Comparison of ENCODE assay signal across 8 cellular contexts in genomic region chr1:54887665-54888071, GRCh38. TPM values are rescaled to one million over a fixed set of nuclear protein-coding genes. Genes with fewer than 3 reads are reported as not detected.
DNase-seq lines count a peak whose midpoint lies in the region; ATAC-seq and TF ChIP-seq lines count a peak whose summit lies in the region.

No MANE protein-coding gene starts in this region.

- peak; percentile 2 for DNase-seq in stimulated activated CD4-positive, alpha-beta T cell treated with anti-CD3 and anti-CD28 coated beads, Interleukin-12 subunit alpha, Interleukin-12 subunit beta, amount 100 ng/mL, for 4 hours
- no peak for DNase-seq in stimulated activated CD4-positive, alpha-beta T cell treated with anti-CD3 and anti-CD28 coated beads, Interleukin-2, amount 100 ng/mL, for 48 hours
- peak; percentile 28 for DNase-seq in RKO (ENCODE audit: low spot score)
- DNase-seq in endothelial cell (ENCODE audit: low spot score): peak; percentile 10
- DNase-seq in T1000 (lab: John Stamatoyannopoulos, UW): no peak

- peak overlapping the region; percentile 91 for H3K4me3 Mint-ChIP-seq in endothelial cell (ENCODE audit: unreplicated experiment)

- peak overlapping the region; percentile 15 for H3K27ac Mint-ChIP-seq in endothelial cell (ENCODE audit: unreplicated experiment)

- H3K4me3 ChIP-seq in mucosa of rectum (ENCODE audit: low read length in 2 of 2): peak overlapping the region; percentile 87 to 91

- peak overlapping the region; percentile 32 to 79 for H3K27ac ChIP-seq in mucosa of rectum (ENCODE audit: low read depth in 2 of 2, low read length in 2 of 2)

- H3K4me1 Mint-ChIP-seq in endothelial cell (ENCODE audit: unreplicated experiment): peaks cover 41% of the 10 kb centered on the region

- peaks cover 14% of the 10 kb centered on the region in 2 donors for H3K4me1 ChIP-seq in mucosa of rectum (ENCODE audit: control insufficient read depth in 2 of 2, insufficient read depth in 2 of 2, low read length in 2 of 2)

- no peaks in the 10 kb centered on the region for H3K9me3 Mint-ChIP-seq in endothelial cell (ENCODE audit: unreplicated experiment)

- peak overlapping the region in 1 of 2 donors; percentile 83 for H3K9ac ChIP-seq in mucosa of rectum (ENCODE audit: low read depth in 1 of 2, low read length in 2 of 2)

- peaks cover 0 to 3% of the 10 kb centered on the region in 2 donors for H3K36me3 ChIP-seq in mucosa of rectum (ENCODE audit: control insufficient read depth in 2 of 2, insufficient read depth in 2 of 2, low read length in 2 of 2)

- H3K9me3 ChIP-seq in mucosa of rectum (ENCODE audit: control insufficient read depth in 2 of 2, low read length in 2 of 2): no peaks in the 10 kb centered on the region

- H3K27me3 Mint-ChIP-seq in endothelial cell (ENCODE audit: unreplicated experiment): peaks cover 2% of the 10 kb centered on the region

- peaks cover 8% of the 10 kb centered on the region for H3K36me3 Mint-ChIP-seq in endothelial cell (ENCODE audit: low read depth, unreplicated experiment)

- H3K27me3 ChIP-seq in mucosa of rectum (ENCODE audit: control insufficient read depth in 2 of 2, insufficient read depth in 2 of 2, low read length in 2 of 2): no peaks in the 10 kb centered on the region

- no peak for TF ChIP-seq CTCF in endothelial cell (IDR thresholded peaks at IDR 0.05; ENCODE audit: unreplicated experiment)

- ATAC-seq in GM19395 (IDR thresholded peaks at IDR 0.05; ENCODE audit: unreplicated experiment) (no peak), HG03135 (IDR thresholded peaks at IDR 0.05; ENCODE audit: unreplicated experiment) (no peak)

RNA-seq across cellular contexts. Expression of gene DHCR24, which starts 0.7 kb away (rescaled TPM):
- 181 TPM for total RNA-seq in endothelial cell (ENCODE audit: unreplicated experiment)

Comparison
In these comparisons a context has a peak if more than half of its experiments do, and no peak if none do; other contexts are left out.
1. DNase-seq: peak in stimulated activated CD4-positive, alpha-beta T cell treated with anti-CD3 and anti-CD28 coated beads, Interleukin-12 subunit alpha, Interleukin-12 subunit beta, amount 100 ng/mL, for 4 hours (single experiment), RKO (single experiment) and endothelial cell (single experiment); none in stimulated activated CD4-positive, alpha-beta T cell treated with anti-CD3 and anti-CD28 coated beads, Interleukin-2, amount 100 ng/mL, for 48 hours (0 of 2) and T1000 (single experiment).